10 cellular contexts compared by ENCODE assay signal in the genomic region with DNA sequence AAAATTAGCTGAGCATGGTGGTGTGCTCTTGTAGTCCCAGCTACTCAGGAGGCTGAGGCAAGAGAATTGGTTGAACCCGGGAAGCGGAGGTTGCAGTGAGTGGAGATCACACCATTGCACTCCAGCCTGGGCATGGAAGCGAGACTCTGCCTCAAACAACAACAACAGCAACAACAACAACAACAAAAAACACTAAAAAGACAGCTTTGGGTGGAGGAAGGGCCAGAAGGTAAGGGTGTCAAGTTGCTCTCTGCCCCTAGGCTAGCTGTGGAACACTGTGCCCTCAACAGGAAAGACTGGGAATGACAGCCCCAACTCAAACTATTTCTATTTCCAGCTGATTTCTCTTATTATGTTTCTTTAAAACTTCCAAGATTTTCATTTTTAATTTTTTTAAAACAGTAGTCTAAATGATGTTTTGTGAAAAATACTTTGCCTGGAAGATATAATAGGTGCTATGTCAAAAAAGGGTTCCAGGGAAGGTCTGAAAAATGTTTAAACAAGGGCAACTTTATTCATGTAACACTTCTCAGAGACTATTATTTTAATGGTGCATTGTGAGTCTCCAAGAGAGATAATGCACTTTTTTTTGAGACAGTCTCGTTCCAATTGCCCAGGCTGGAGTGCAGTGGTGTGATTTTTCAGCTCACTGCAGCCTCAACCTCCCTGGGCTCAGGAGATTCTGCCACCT. TPM values are rescaled to one million over a fixed set of nuclear protein-coding genes. Genes with fewer than 3 reads are reported as not detected.
DNase-seq lines count a peak whose midpoint lies in the region; ATAC-seq, FAIRE-seq and TF ChIP-seq lines count a peak whose summit lies in the region.
"Had no signal": no experiment of that assay in that cellular context is flagged by ENCODE, and none has a peak within 500 bp of the region (broad histone marks: within the 10 kb centered on the region; RNA-seq: fewer than 3 reads in every experiment).

No MANE protein-coding gene starts in this region.

- no TSS peak for BruUV-seq in GM12878 (replicated peaks; lab: Mats Ljungman, UMichigan)

- H4K20me1 ChIP-seq in GM12878 (ENCODE audit: control insufficient read depth, insufficient read depth) = no peaks in the 10 kb centered on the region

- in situ Hi-C loops in GM12878 (cut with MboI) = no loop called here

- no peak for TF ChIP-seq EP300 in GM12878 (IDR thresholded peaks at IDR 0.05; ENCODE audit: borderline replicate concordance in 1 of 2, control insufficient read depth in 1 of 2, low read depth in 2 of 2, low read length in 2 of 2)

- peaks cover 40% of the 10 kb centered on the region for H3K4me1 Mint-ChIP-seq in nephron progenitor cell

- H3K9me3 ChIP-seq in GM12878 (replicated peaks; ENCODE audit: control insufficient read depth, insufficient read depth, low read length) = no peaks in the 10 kb centered on the region

- peak overlapping the region; percentile 92 for H3K27ac Mint-ChIP-seq in nephron progenitor cell

- no peak overlapping the region for H3K4me3 Mint-ChIP-seq in nephron progenitor cell

- H3K27me3 Mint-ChIP-seq in nephron progenitor cell (ENCODE audit: low read depth, poor library complexity) = no peaks in the 10 kb centered on the region

- DNase-seq in D341Med (ENCODE audit: low spot score) = peak; percentile 45
- DNase-seq in HT1080 (ENCODE audit: low read depth) = peak; percentile 10
- DNase-seq in GM12878 (ENCODE audit: low read depth, low spot score) = no peak
- DNase-seq in nephron progenitor cell = no peak
- no peak for DNase-seq in NCI-H2227 (lab: John Stamatoyannopoulos, UW; ENCODE audit: unreplicated experiment)
- no peak for DNase-seq in coronary artery (ENCODE audit: low spot score)
- DNase-seq: activated gamma-delta T cell treated with Interleukin-2 at 50 U/mL for 16 hours, NCI-H748 treated with DMSO at 0.1 percent for 48 hours had no signal

- WGBS in GM12878 (ENCODE audit: insufficient coverage, insufficient replicate concordance, low lambda C conversion rate, missing lambda C conversion rate) = 75% methylated on average over 4 of the region's 4 CpGs

- H3K9ac ChIP-seq in GM12878 (ENCODE audit: control insufficient read depth, insufficient read depth, low read length) = no peak overlapping the region

- H3K4me1 ChIP-seq in GM12878 (ENCODE audit: control insufficient read depth, insufficient read depth, low read length) = peaks cover 8% of the 10 kb centered on the region

- intact Hi-C loops in GM12878 (cut with micrococcal nuclease; ENCODE audit: unreplicated experiment) = no loop called here

- SMC1A ChIA-PET in GM12878 (lab: Charles Lee; ENCODE audit: uncharacterized antibody, unreplicated experiment) = interaction anchor here (0.6 to 3.3 kb wide), 9 partner anchors 9 to 120 kb away, joined by 3 to 14 read pairs (median 5); no protein-coding TSS in a partner anchor

- H3K36me3 ChIP-seq in GM12878 (ENCODE audit: control insufficient read depth in 2 of 2, insufficient read depth in 2 of 2, low read length in 1 of 2) = peaks cover 0 to 2% of the 10 kb centered on the region in 2 experiments; a peak in 3 of 4 replicates

- no peak overlapping the region for H2AFZ ChIP-seq in GM12878 (ENCODE audit: control insufficient read depth, low read depth, low read length)

- TF ChIP-seq CTCF in GM12878 (IDR thresholded peaks at IDR 0.05 in 2 of 3, conservative IDR thresholded peaks at IDR 0.05 in 1 of 3; ENCODE audit: control insufficient read depth in 2 of 3, extremely low read depth in 1 of 3, insufficient read depth in 1 of 3, low read depth in 3 of 3, low read length in 3 of 3) (peak; percentile 34 to 52 (median 35); a peak in 5 of 6 replicates), nephron progenitor cell (IDR thresholded peaks at IDR 0.05) (peak; percentile 34), coronary artery (IDR thresholded peaks at IDR 0.05) (no peak)

- no peak overlapping the region for H3K4me3 ChIP-seq in GM12878
- no peak overlapping the region for H3K4me3 ChIP-seq in coronary artery

- H3K9me3 Mint-ChIP-seq in nephron progenitor cell = no peaks in the 10 kb centered on the region

- no peak for TF ChIP-seq POLR2A in GM12878 (IDR thresholded peaks at IDR 0.05; ENCODE audit: low read depth, low read length)

- H3K4me2 ChIP-seq in GM12878 (ENCODE audit: control insufficient read depth, insufficient read depth) = no peak overlapping the region

- CTCF ChIA-PET in GM12878 (lab: Yijun Ruan, JAX) = interaction anchor here (0.6 to 5.6 kb wide), 17 partner anchors 9 to 127 kb away, joined by 3 to 58 read pairs (median 4); a partner anchor contains a TSS

- no peaks in the 10 kb centered on the region; the same call in none of the 2 replicates for H3K79me2 ChIP-seq in GM12878 (ENCODE audit: control insufficient read depth, insufficient read depth, low read length)

- RAD21 ChIA-PET in GM12878 (lab: Charles Lee; ENCODE audit: unreplicated experiment) = interaction anchor here (1.2 to 2.0 kb wide), 7 partner anchors 11 to 88 kb away, joined by 3 to 16 read pairs (median 5); a partner anchor contains a TSS

- FAIRE-seq in GM12878 (lab: Jason Lieb, UNC) = no peak

- peaks cover 6% of the 10 kb centered on the region for H3K36me3 Mint-ChIP-seq in nephron progenitor cell (ENCODE audit: low read depth)

- TF ChIP-seq RAD21 in GM12878 (IDR thresholded peaks at IDR 0.05; ENCODE audit: insufficient read depth, low read depth, low read length) = no peak

- no peaks in the 10 kb centered on the region for H3K27me3 ChIP-seq in GM12878 (replicated peaks in 1 of 2; ENCODE audit: control insufficient read depth in 2 of 2, insufficient read depth in 2 of 2, low read length in 1 of 2)

- H3K27ac ChIP-seq in GM12878 (ENCODE audit: control insufficient read depth, insufficient read depth) (no peak overlapping the region), coronary artery (no peak overlapping the region)

- peak; percentile 71 for ATAC-seq in GM12878
- no peak for ATAC-seq in HG02763 (IDR thresholded peaks at IDR 0.05; ENCODE audit: unreplicated experiment)
- ATAC-seq in HG03196 (IDR thresholded peaks at IDR 0.05; ENCODE audit: unreplicated experiment) = no peak

- POLR2A ChIA-PET in GM12878 (lab: Charles Lee) = interaction anchor here (0.5 to 1.0 kb wide), 11 partner anchors 9 to 1133 kb away, joined by 3 to 8 read pairs (median 4); no protein-coding TSS in a partner anchor

TF ChIP-seq in GM12878, 131 proteins besides CTCF, POLR2A, EP300 and RAD21 (continues in another document):
- TF ChIP-seq, protein P1, sequence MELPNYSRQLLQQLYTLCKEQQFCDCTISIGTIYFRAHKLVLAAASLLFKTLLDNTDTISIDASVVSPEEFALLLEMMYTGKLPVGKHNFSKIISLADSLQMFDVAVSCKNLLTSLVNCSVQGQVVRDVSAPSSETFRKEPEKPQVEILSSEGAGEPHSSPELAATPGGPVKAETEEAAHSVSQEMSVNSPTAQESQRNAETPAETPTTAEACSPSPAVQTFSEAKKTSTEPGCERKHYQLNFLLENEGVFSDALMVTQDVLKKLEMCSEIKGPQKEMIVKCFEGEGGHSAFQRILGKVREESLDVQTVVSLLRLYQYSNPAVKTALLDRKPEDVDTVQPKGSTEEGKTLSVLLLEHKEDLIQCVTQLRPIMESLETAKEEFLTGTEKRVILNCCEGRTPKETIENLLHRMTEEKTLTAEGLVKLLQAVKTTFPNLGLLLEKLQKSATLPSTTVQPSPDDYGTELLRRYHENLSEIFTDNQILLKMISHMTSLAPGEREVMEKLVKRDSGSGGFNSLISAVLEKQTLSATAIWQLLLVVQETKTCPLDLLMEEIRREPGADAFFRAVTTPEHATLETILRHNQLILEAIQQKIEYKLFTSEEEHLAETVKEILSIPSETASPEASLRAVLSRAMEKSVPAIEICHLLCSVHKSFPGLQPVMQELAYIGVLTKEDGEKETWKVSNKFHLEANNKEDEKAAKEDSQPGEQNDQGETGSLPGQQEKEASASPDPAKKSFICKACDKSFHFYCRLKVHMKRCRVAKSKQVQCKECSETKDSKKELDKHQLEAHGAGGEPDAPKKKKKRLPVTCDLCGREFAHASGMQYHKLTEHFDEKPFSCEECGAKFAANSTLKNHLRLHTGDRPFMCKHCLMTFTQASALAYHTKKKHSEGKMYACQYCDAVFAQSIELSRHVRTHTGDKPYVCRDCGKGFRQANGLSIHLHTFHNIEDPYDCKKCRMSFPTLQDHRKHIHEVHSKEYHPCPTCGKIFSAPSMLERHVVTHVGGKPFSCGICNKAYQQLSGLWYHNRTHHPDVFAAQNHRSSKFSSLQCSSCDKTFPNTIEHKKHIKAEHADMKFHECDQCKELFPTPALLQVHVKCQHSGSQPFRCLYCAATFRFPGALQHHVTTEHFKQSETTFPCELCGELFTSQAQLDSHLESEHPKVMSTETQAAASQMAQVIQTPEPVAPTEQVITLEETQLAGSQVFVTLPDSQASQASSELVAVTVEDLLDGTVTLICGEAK (IDR thresholded peaks at IDR 0.05; ENCODE audit: borderline replicate concordance) = peak; percentile 57; the same call in 1 of the 2 replicates

RNA-seq across cellular contexts. Expression of a gene that starts 29.9 kb away (rescaled TPM):
- 76.8 and 95.5 TPM in 2 replicates for total RNA-seq in HT1080 (2014; rRNA removed; shearing (Covaris generic))
- 45.3 and 47.8 TPM in 2 replicates for polyA plus RNA-seq in HT1080 (2015; cell fraction: cytosol; rRNA removed)
- 110 and 118 TPM in 2 replicates for polyA plus RNA-seq in HT1080 (2015; cell fraction: nucleus; rRNA removed)
- total RNA-seq in GM12878 (2013; cell fraction: nucleolus; rRNA removed) = 117 and 124 TPM in 2 replicates
- total RNA-seq in GM12878 (2014; rRNA removed) (94.9 and 113 TPM in 2 replicates), GM12878 (2014; rRNA removed; fragmentation: Illumina TruSeq; extraction: Trizol) (78.0 and 79.3 TPM in 2 replicates), GM12878 (2021) (78.6 and 96.7 TPM in 2 replicates)
- polyA plus RNA-seq in GM12878 (2011; ENCODE audit: low read depth) = 31.2 TPM
- polyA plus RNA-seq in GM12878 (2011; rRNA removed) (118 and 126 TPM in 2 replicates), GM12878 (2014; fragmentation: Illumina TruSeq; extraction: Trizol) (136 and 150 TPM in 2 replicates), GM12878 (2014; fragmentation: Nextera tagmentation; extraction: Ambion mirVana) (10 to 100 TPM; 30.0 to 40.2 TPM), GM12878 (2014; rRNA removed) (100 and 102 TPM in 2 replicates), GM12878 (2016; fragmentation: Nextera tagmentation; extraction: Ambion mirVana) (100 to 1,000 TPM; 111 to 118 TPM)
- 187 and 205 TPM in 2 replicates for polyA plus RNA-seq in GM12878 (2011; cell fraction: cytosol; rRNA removed)
- polyA plus RNA-seq in GM12878 (2011; cell fraction: nucleus; rRNA removed) = 156 and 163 TPM in 2 replicates
- polyA plus RNA-seq in GM12878 (2012) = 23.7 and 24.9 TPM in 2 replicates
- 233 and 304 TPM in 2 replicates for polyA minus RNA-seq in GM12878 (2011; rRNA and poly(A)+ RNA removed)
- 50.5 and 63.3 TPM in 2 replicates for polyA minus RNA-seq in GM12878 (2011; cell fraction: cytosol; rRNA and poly(A)+ RNA removed)
- 38.8 and 58.5 TPM in 2 replicates for polyA minus RNA-seq in GM12878 (2011; cell fraction: nucleus; rRNA and poly(A)+ RNA removed)

Comparison
In these comparisons a context has a peak if more than half of its experiments do, and no peak if none do; other contexts are left out.
1. DNase-seq: peak in D341Med (single experiment) and HT1080 (single experiment); none in GM12878 (single experiment), nephron progenitor cell (single experiment), NCI-H2227 (single experiment) and coronary artery (single experiment).